ENCODE assay signal across 8 cellular contexts in the genomic region with DNA sequence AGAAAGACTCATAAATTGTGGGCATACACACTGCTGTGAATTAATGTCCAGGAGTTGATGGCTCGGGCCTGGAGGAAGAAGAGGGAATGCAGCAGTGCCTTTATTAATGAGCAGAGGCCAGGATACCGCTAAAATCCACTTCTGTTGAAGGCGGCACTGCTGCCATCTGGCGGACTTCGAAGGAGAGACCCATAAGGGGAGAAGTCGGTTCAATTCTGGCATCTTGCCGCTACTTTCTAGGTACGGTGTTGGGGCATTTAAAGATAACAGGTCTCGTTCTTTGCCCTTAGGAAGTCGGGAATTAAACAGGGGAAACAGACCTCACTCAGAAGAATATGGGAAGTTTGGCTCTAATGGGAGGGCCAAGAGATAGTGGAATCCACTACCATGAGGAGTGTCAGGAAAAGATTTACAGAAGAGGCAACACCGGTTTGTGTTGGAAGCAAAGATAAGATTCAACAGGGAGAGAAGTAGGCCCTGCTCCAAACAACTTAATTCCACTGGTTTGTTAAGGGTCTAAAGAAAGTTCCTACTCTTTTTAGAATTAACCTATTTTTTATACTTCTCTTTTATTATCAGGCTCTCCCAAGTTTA.
DNase-seq lines count a peak whose midpoint lies in the region; ATAC-seq and TF ChIP-seq lines count a peak whose summit lies in the region.

No MANE protein-coding gene starts in this region.

- 6 to 23% methylated on average over 6 to 11 of the region's 11 CpGs for whole genome bisulfite sequencing in gastroesophageal sphincter (ENCODE audit: low coverage in 1 of 2), 2 donors

- H3K27me3 Mint-ChIP-seq in activated CD4-positive, alpha-beta memory T cell treated with anti-CD3 and anti-CD28 coated beads for 36 hours, result peaks cover 6% of the 10 kb centered on the region

- TF ChIP-seq EP300 in gastroesophageal sphincter (IDR thresholded peaks at IDR 0.05), result no peak

- H3K27me3 ChIP-seq in gastroesophageal sphincter, result no peaks in the 10 kb centered on the region

- no peak overlapping the region for H3K27ac Mint-ChIP-seq in activated CD4-positive, alpha-beta memory T cell treated with anti-CD3 and anti-CD28 coated beads for 36 hours

- POLR2A ChIA-PET in activated CD4-positive, alpha-beta memory T cell treated with anti-CD3 and anti-CD28 coated beads for 36 hours (lab: Charles Lee), result no interaction called here

- no peaks in the 10 kb centered on the region for H3K9me3 ChIP-seq in gastroesophageal sphincter

- no peaks in the 10 kb centered on the region for H3K36me3 ChIP-seq in gastroesophageal sphincter

- TF ChIP-seq CTCF in fibroblast of pulmonary artery (IDR thresholded peaks at IDR 0.05; ENCODE audit: low read length, missing control alignments) (peak; percentile 83), gastroesophageal sphincter (IDR thresholded peaks at IDR 0.05) (peak in 1 of 4 experiments; percentile 53)

- intact Hi-C loops in activated CD4-positive, alpha-beta memory T cell treated with anti-CD3 and anti-CD28 coated beads for 36 hours (cut with micrococcal nuclease), result loop anchor here (1.0 kb wide), 3 partner anchors 133 to 236 kb away; no protein-coding TSS in a partner anchor

- H3K4me3 ChIP-seq in fibroblast of pulmonary artery (replicated peaks; ENCODE audit: low read depth, low read length) (no peak overlapping the region), gastroesophageal sphincter (no peak overlapping the region)

- ATAC-seq in GM18505 (IDR thresholded peaks at IDR 0.05; ENCODE audit: unreplicated experiment) (peak; percentile 81), HG02870 (IDR thresholded peaks at IDR 0.05; ENCODE audit: unreplicated experiment) (peak; percentile 92), gastroesophageal sphincter (no peak)

- CTCF ChIA-PET in activated CD4-positive, alpha-beta memory T cell treated with anti-CD3 and anti-CD28 coated beads for 36 hours (lab: Charles Lee), result interaction anchor here (1.5 to 2.9 kb wide), 2 partner anchors 132 to 235 kb away, joined by 8 to 12 read pairs; no protein-coding TSS in a partner anchor

- TF ChIP-seq POLR2A in GM18505 (IDR thresholded peaks at IDR 0.05; ENCODE audit: borderline replicate concordance, extremely low read depth, insufficient read depth, insufficient read length), result no peak
- TF ChIP-seq POLR2A in gastroesophageal sphincter (IDR thresholded peaks at IDR 0.05), result no peak

- H3K36me3 Mint-ChIP-seq in activated CD4-positive, alpha-beta memory T cell treated with anti-CD3 and anti-CD28 coated beads for 36 hours, result no peaks in the 10 kb centered on the region

- H3K27ac ChIP-seq in gastroesophageal sphincter, result no peak overlapping the region

- no peaks in the 10 kb centered on the region for H3K9me3 Mint-ChIP-seq in activated CD4-positive, alpha-beta memory T cell treated with anti-CD3 and anti-CD28 coated beads for 36 hours

- H3K4me3 Mint-ChIP-seq in activated CD4-positive, alpha-beta memory T cell treated with anti-CD3 and anti-CD28 coated beads for 36 hours, result no peak overlapping the region

- DNase-seq in AG20443 (ENCODE audit: low spot score), result peak; percentile 30
- peak; percentile 5 for DNase-seq in NCI-H2171 treated with DMSO at 0.1 percent for 48 hours (lab: John Stamatoyannopoulos, UW)
- peak; percentile 57 for DNase-seq in activated CD4-positive, alpha-beta memory T cell treated with anti-CD3 and anti-CD28 coated beads for 36 hours
- peak; percentile 70 for DNase-seq in fibroblast of pulmonary artery (ENCODE audit: low read depth)
- DNase-seq in pons (ENCODE audit: low spot score), result peak; percentile 51

- no peaks in the 10 kb centered on the region for H3K4me1 ChIP-seq in gastroesophageal sphincter

- no peaks in the 10 kb centered on the region for H3K4me1 Mint-ChIP-seq in activated CD4-positive, alpha-beta memory T cell treated with anti-CD3 and anti-CD28 coated beads for 36 hours (ENCODE audit: low read depth)

Comparison
In these comparisons a context has a peak if more than half of its experiments do, and no peak if none do; other contexts are left out.
1. DNase-seq: peak in every context shown above with its lines; median percentile 70 in fibroblast of pulmonary artery; 57 in activated CD4-positive, alpha-beta memory T cell treated with anti-CD3 and anti-CD28 coated beads for 36 hours; 51 in pons; 30 in AG20443; 5 in NCI-H2171 treated with DMSO at 0.1 percent for 48 hours.